8 cellular contexts compared by ENCODE assay signal in the genomic region with DNA sequence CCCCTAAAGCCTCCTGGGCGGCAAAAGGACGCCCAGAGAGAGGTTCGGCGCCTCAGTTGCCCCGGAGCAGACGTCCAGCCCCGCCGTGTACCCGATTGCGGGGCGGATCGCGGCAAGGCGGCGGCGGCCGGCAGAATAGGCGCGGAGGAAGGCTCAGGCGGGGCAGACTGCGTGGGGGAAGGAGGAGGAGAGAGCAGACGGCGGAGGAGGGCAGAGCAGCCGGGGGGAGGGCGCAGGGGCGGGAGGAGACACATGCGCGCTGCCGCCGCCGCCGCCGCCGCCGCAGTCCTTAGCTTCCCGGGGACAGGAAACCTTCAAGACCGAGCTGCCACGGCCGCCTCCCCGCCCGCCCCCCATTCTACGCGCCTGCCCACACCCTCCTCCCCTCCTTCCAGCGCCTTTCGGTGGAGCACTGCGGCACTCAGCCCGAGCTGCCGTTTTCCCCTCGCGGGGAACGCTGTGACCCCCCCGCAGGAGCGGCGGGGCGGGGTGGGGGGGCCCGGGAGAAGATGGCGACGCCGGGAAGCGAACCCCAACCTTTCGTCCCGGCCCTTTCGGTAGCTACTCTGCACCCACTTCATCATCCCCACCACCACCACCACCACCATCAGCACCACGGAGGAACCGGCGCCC. TPM values are rescaled to one million over a fixed set of nuclear protein-coding genes. Genes with fewer than 3 reads are reported as not detected.
DNase-seq lines count a peak whose midpoint lies in the region; ATAC-seq and TF ChIP-seq lines count a peak whose summit lies in the region.

A gene with protein sequence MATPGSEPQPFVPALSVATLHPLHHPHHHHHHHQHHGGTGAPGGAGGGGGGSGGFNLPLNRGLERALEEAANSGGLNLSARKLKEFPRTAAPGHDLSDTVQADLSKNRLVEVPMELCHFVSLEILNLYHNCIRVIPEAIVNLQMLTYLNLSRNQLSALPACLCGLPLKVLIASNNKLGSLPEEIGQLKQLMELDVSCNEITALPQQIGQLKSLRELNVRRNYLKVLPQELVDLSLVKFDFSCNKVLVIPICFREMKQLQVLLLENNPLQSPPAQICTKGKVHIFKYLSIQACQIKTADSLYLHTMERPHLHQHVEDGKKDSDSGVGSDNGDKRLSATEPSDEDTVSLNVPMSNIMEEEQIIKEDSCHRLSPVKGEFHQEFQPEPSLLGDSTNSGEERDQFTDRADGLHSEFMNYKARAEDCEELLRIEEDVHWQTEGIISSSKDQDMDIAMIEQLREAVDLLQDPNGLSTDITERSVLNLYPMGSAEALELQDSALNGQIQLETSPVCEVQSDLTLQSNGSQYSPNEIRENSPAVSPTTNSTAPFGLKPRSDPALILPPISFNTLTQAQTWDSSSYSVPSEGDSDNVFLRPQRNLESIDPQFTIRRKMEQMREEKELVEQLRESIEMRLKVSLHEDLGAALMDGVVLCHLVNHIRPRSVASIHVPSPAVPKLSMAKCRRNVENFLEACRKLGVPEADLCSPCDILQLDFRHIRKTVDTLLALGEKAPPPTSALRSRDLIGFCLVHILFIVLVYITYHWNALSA (plus strand): TSS at position 283 of the 633 bp plus-strand sequence. CDS start 227 bp downstream, at position 510.

- DNase-seq in CD4-positive, CD25-positive, alpha-beta regulatory T cell: peak; percentile 79 to 93 (median 79)
- DNase-seq in HuH-7 (ENCODE audit: low spot score) (peak; percentile 72), mesothelial cell of epicardium (ENCODE audit: low spot score in 2 of 2, unreplicated experiment in 2 of 2) (peak; percentile 83 to 85)
- peak; percentile 89 for DNase-seq in activated CD8-positive, alpha-beta memory T cell treated with anti-CD3 and anti-CD28 coated beads, Interleukin-2, amount 50 U/mL, for 4 hours
- peak; percentile 78 to 85 for DNase-seq in stimulated activated CD8-positive, alpha-beta memory T cell treated with anti-CD3 and anti-CD28 coated beads, Interleukin-15, amount 100 ng/mL, for 48 hours (ENCODE audit: low read depth in 2 of 2)

- H3K79me2 ChIP-seq in OCI-LY3 (ENCODE audit: low read length): peaks cover 60% of the 10 kb centered on the region

- peaks cover 4% of the 10 kb centered on the region for H3K27me3 ChIP-seq in CD4-positive, CD25-positive, alpha-beta regulatory T cell (ENCODE audit: control insufficient read depth, insufficient read depth, low read length)
- no peaks in the 10 kb centered on the region for H3K27me3 ChIP-seq in OCI-LY3 (ENCODE audit: low read depth, low read length)

- H2AFZ ChIP-seq in OCI-LY3 (ENCODE audit: low read depth, low read length): peak within 1 kb of the TSS; percentile 74

- H3K4me3 Mint-ChIP-seq in CD4-positive, CD25-positive, alpha-beta regulatory T cell: peak within 1 kb of the TSS; percentile 95 to 98 (median 96)
- peak within 1 kb of the TSS; percentile 95 for H3K4me3 Mint-ChIP-seq in mesothelial cell of epicardium

- peak; percentile 88 to 90 for ATAC-seq in CD4-positive, CD25-positive, alpha-beta regulatory T cell (ENCODE audit: low read depth in 2 of 2)
- peak; percentile 59 for ATAC-seq in GM21360 (IDR thresholded peaks at IDR 0.05; ENCODE audit: unreplicated experiment)

- peak within 1 kb of the TSS; percentile 93 for H3K9ac ChIP-seq in OCI-LY3 (ENCODE audit: low read length)

- peak within 1 kb of the TSS; percentile 92 for H3K4me3 ChIP-seq in CD4-positive, CD25-positive, alpha-beta regulatory T cell (ENCODE audit: low read depth, low read length)
- H3K4me3 ChIP-seq in OCI-LY3 (ENCODE audit: low read length): peak within 1 kb of the TSS; percentile 83

- H3K9me3 Mint-ChIP-seq in CD4-positive, CD25-positive, alpha-beta regulatory T cell: no peaks in the 10 kb centered on the region
- no peaks in the 10 kb centered on the region for H3K9me3 Mint-ChIP-seq in mesothelial cell of epicardium

- peak within 1 kb of the TSS in 2 of 3 donors; percentile 91 to 97 for H3K27ac Mint-ChIP-seq in CD4-positive, CD25-positive, alpha-beta regulatory T cell
- H3K27ac Mint-ChIP-seq in mesothelial cell of epicardium: peak within 1 kb of the TSS; percentile 98

- H3K36me3 ChIP-seq in CD4-positive, CD25-positive, alpha-beta regulatory T cell (ENCODE audit: control insufficient read depth, insufficient read depth, low read length): no peaks in the 10 kb centered on the region
- H3K36me3 ChIP-seq in OCI-LY3 (replicated peaks; ENCODE audit: low read depth, low read length): no peaks in the 10 kb centered on the region

- no peak for TF ChIP-seq CTCF in OCI-LY3 (IDR thresholded peaks at IDR 0.05; ENCODE audit: low read depth, low read length)
- no peak for TF ChIP-seq CTCF in mesothelial cell of epicardium (IDR thresholded peaks at IDR 0.05; ENCODE audit: unreplicated experiment)

- H3K4me1 Mint-ChIP-seq in CD4-positive, CD25-positive, alpha-beta regulatory T cell: peaks cover 28 to 46% (median 38%) of the 10 kb centered on the region in 4 donors
- H3K4me1 Mint-ChIP-seq in mesothelial cell of epicardium: peaks cover 40% of the 10 kb centered on the region

- H3K27ac ChIP-seq in CD4-positive, CD25-positive, alpha-beta regulatory T cell (ENCODE audit: insufficient read depth, low read length, poor library complexity, severe bottlenecking): peak within 1 kb of the TSS; percentile 85
- H3K27ac ChIP-seq in OCI-LY3 (ENCODE audit: low read length): peak within 1 kb of the TSS; percentile 65

- no peaks in the 10 kb centered on the region for H3K36me3 Mint-ChIP-seq in CD4-positive, CD25-positive, alpha-beta regulatory T cell
- no peaks in the 10 kb centered on the region for H3K36me3 Mint-ChIP-seq in mesothelial cell of epicardium

- peaks cover 31% of the 10 kb centered on the region for H4K20me1 ChIP-seq in OCI-LY3 (ENCODE audit: insufficient read depth, low read length)

- H3K4me1 ChIP-seq in CD4-positive, CD25-positive, alpha-beta regulatory T cell (ENCODE audit: control insufficient read depth, insufficient read depth, low read length, poor library complexity, severe bottlenecking): peaks cover 37% of the 10 kb centered on the region
- H3K4me1 ChIP-seq in OCI-LY3 (ENCODE audit: low read length): peaks cover 38% of the 10 kb centered on the region

- in situ Hi-C loops in endometrial microvascular endothelial cells (cut with HindIII; ENCODE audit: inconsistent ontology term, low pct_unique_long_range_greater_than_20kb, low sequenced_read_pairs): no loop called here

- peaks cover 32% of the 10 kb centered on the region for H3K27me3 Mint-ChIP-seq in CD4-positive, CD25-positive, alpha-beta regulatory T cell
- no peaks in the 10 kb centered on the region for H3K27me3 Mint-ChIP-seq in mesothelial cell of epicardium (ENCODE audit: low read depth)

- peak within 1 kb of the TSS; percentile 99 for H3K4me2 ChIP-seq in OCI-LY3 (ENCODE audit: low read length)

- no peaks in the 10 kb centered on the region for H3K9me3 ChIP-seq in CD4-positive, CD25-positive, alpha-beta regulatory T cell (ENCODE audit: control insufficient read depth in 2 of 2, low read length in 2 of 2)
- no peaks in the 10 kb centered on the region for H3K9me3 ChIP-seq in OCI-LY3 (ENCODE audit: insufficient read depth, low read length)

RNA-seq across cellular contexts. Expression of the gene that starts here (rescaled TPM):
- 23.5 TPM for total RNA-seq in CD4-positive, CD25-positive, alpha-beta regulatory T cell
- 1 to 10 TPM; 2.6 to 3.9 (median 3.2) TPM for polyA plus RNA-seq in CD4-positive, CD25-positive, alpha-beta regulatory T cell
- total RNA-seq in endometrial microvascular endothelial cells (ENCODE audit: inconsistent ontology term) (13.2 TPM), mesothelial cell of epicardium (29.4 to 29.6 TPM (median 29.6 TPM) in 3 replicates)

Comparison
In these comparisons a context has a peak if more than half of its experiments do, and no peak if none do; other contexts are left out.
1. Peak in every context shown above with its lines: DNase-seq, ATAC-seq, H3K4me3 ChIP-seq and H3K27ac ChIP-seq.